ENCODE assay signal across 9 cellular contexts in the genomic region with DNA sequence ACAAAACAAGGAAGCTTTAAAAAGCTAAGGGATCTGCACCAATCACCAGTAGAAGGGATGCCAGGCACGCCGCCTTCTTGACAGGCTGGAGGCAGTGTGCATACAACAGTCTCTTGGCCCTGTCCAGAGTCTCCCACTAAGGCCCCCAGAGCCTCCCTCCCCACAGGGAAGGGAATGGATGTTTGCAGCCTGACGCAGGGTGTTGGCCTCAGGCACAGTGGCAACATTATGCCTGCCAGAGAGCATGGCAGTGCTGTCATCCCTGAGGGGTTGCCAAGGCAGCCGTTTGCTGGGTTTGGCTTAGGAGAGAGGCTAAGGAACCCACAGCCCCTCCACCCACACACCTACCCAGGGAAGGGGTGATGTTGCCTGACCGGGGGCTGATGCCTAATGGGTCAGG. TPM values are rescaled to one million over a fixed set of nuclear protein-coding genes. Genes with fewer than 3 reads are reported as not detected.
A peak's percentile ranks its signal among the peaks of the same experiment; 100 is the strongest.
DNase-seq lines count a peak whose midpoint lies in the region; ATAC-seq and TF ChIP-seq lines count a peak whose summit lies in the region.
"Had no signal": no experiment of that assay in that cellular context is flagged by ENCODE, and none has a peak within 500 bp of the region (broad histone marks: within the 10 kb centered on the region; RNA-seq: fewer than 3 reads in every experiment).

No MANE protein-coding gene starts in this region.

- no peaks in the 10 kb centered on the region for H3K79me2 ChIP-seq in DOHH2 (ENCODE audit: control insufficient read depth, low read length)

- H3K4me3 ChIP-seq in DOHH2 (ENCODE audit: low read length) (peak overlapping the region; percentile 52; the same call in 1 of the 2 replicates), foreskin fibroblast (ENCODE audit: low read depth in 1 of 2, low read length in 2 of 2) (no peak overlapping the region)

- H3K4me2 ChIP-seq in DOHH2 (ENCODE audit: low read length) = peak overlapping the region; percentile 61; the same call in 1 of the 2 replicates

- no peak overlapping the region for H3K27ac ChIP-seq in DOHH2 (ENCODE audit: low read depth, low read length)

- H3K27me3 ChIP-seq in DOHH2 (ENCODE audit: control insufficient read depth, low read length) = peaks cover 34% of the 10 kb centered on the region

- H3K36me3 ChIP-seq in DOHH2 (ENCODE audit: control insufficient read depth, low read length) = no peaks in the 10 kb centered on the region

- no peaks in the 10 kb centered on the region for H3F3A ChIP-seq in DOHH2 (ENCODE audit: control insufficient read depth, insufficient read depth)

- H4K20me1 ChIP-seq in DOHH2 (ENCODE audit: control insufficient read depth, insufficient read depth, low read depth, low read length) = no peaks in the 10 kb centered on the region; the same call in 1 of the 2 replicates

- TF ChIP-seq CTCF in DOHH2 (IDR thresholded peaks at IDR 0.05; ENCODE audit: low read depth, low read length, poor library complexity, severe bottlenecking) = no peak
- no peak for TF ChIP-seq CTCF in foreskin fibroblast (IDR thresholded peaks at IDR 0.05; ENCODE audit: low read depth, low read length)

- DNase-seq in RPMI7951 (ENCODE audit: low read depth) (peak; percentile 78), foreskin fibroblast (peak; percentile 20 to 57), pons (ENCODE audit: low spot score) (peak; percentile 91), AG20443 (ENCODE audit: low spot score) (no peak), NCI-H1436 treated with DMSO at 0.1 percent for 48 hours (lab: John Stamatoyannopoulos, UW) (no peak)
- DNase-seq: activated naive CD4-positive, alpha-beta T cell had no signal

- no peaks in the 10 kb centered on the region for H3K9me2 ChIP-seq in DOHH2 (replicated peaks; ENCODE audit: control insufficient read depth, low read length)

- ATAC-seq in GM21367 (IDR thresholded peaks at IDR 0.05; ENCODE audit: unreplicated experiment) = no peak
- ATAC-seq in HG03565 (IDR thresholded peaks at IDR 0.05; ENCODE audit: unreplicated experiment) = no peak

- peaks cover 40% of the 10 kb centered on the region for H3K4me1 ChIP-seq in DOHH2 (ENCODE audit: control insufficient read depth, low read length)

- H3K9me3 ChIP-seq in DOHH2 (ENCODE audit: control insufficient read depth, insufficient read depth, low read length) = no peaks in the 10 kb centered on the region

RNA-seq across cellular contexts. Expression of gene HBEGF, which starts 4.8 kb away (rescaled TPM):
- 3.5 and 3.9 TPM in 2 replicates for total RNA-seq in RPMI7951 (2014; rRNA removed; shearing (Covaris generic))

RNA-seq across cellular contexts. Expression of gene SLC4A9, which starts 18.4 kb away (rescaled TPM):
- total RNA-seq in RPMI7951 (2014; rRNA removed; shearing (Covaris generic)) = not detected in 2 replicates

RNA-seq across cellular contexts. Expression of gene PFDN1, which starts 38.7 kb away (rescaled TPM):
- 86.1 and 114 TPM in 2 replicates for total RNA-seq in RPMI7951 (2014; rRNA removed; shearing (Covaris generic))

Comparison
In these comparisons a context has a peak if more than half of its experiments do, and no peak if none do; other contexts are left out.
1. DNase-seq: peak in RPMI7951 (single experiment), foreskin fibroblast (2 of 2) and pons (single experiment); none in AG20443 (single experiment) and NCI-H1436 treated with DMSO at 0.1 percent for 48 hours (single experiment).